15 cellular contexts compared by ENCODE assay signal in the genomic region with DNA sequence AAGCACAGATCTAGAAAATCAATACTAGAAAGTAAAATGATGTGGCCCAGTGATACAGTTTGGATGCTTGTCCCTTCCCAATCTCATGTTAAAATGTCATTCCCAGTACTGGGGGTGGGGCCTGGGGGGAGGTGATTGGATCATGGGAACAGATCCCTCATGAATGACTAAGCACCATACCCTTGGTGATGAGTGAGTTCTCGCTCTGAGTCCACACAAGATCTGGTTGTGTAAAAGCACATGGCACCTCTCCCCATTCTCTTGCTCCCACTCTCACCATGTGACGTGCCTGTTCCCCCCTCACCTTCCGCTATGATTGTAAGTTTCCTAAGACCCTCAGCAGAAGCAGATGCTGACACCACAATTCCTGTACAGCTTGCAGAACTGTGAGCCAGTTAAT.
"Had no signal": no experiment of that assay in that cellular context is flagged by ENCODE, and none has a peak within 500 bp of the region (broad histone marks: within the 10 kb centered on the region; RNA-seq: fewer than 3 reads in every experiment).

No MANE protein-coding gene starts in this region.

- H3K79me2 ChIP-seq: hepatocyte had no signal

- H3K4me1 Mint-ChIP-seq: naive B cell; stimulated activated memory B cell treated with anti-CD40 and anti-IgM and Interleukin-4, amounts not matched to agents 10 μg/mL and 1 μg/mL and 100 μg/mL, for 72 hours had no signal

- H3K27me3 ChIP-seq: hepatocyte, spleen, tibial nerve, vagina had no signal

- H2AFZ ChIP-seq: hepatocyte had no signal

- ATAC-seq: left colon; sciatic nerve; stimulated activated memory B cell treated with anti-CD40 and anti-IgM and Interleukin-4, amounts not matched to agents 10 μg/mL and 1 μg/mL and 100 μg/mL, for 72 hours had no signal

- H3K4me1 ChIP-seq: spleen, tibial nerve, vagina had no signal

- H3K27ac ChIP-seq: hepatocyte, spleen, tibial nerve, vagina had no signal

- H3K36me3 Mint-ChIP-seq: naive B cell; stimulated activated memory B cell treated with anti-CD40 and anti-IgM and Interleukin-4, amounts not matched to agents 10 μg/mL and 1 μg/mL and 100 μg/mL, for 72 hours had no signal

- H3K27me3 Mint-ChIP-seq: naive B cell; progenitor cell of endocrine pancreas; stimulated activated memory B cell treated with anti-CD40 and anti-IgM and Interleukin-4, amounts not matched to agents 10 μg/mL and 1 μg/mL and 100 μg/mL, for 72 hours had no signal

- H3K4me2 ChIP-seq: hepatocyte had no signal

- DNase-seq: activated CD4-positive, alpha-beta T cell treated with anti-CD3 and anti-CD28 coated beads for 4 hours; activated naive CD4-positive, alpha-beta T cell treated with Interleukin-2 at 50 U/mL for 16 hours; central memory CD4-positive, alpha-beta T cell; effector memory CD4-positive, alpha-beta T cell; left colon; naive B cell; spleen; stimulated activated CD4-positive, alpha-beta T cell treated with anti-CD3 and anti-CD28 coated beads, Interleukin-1b, Interleukin-23, amount 100 ng/mL, for 48 hours had no signal

- H3K9me3 Mint-ChIP-seq: stimulated activated memory B cell treated with anti-CD40 and anti-IgM and Interleukin-4, amounts not matched to agents 10 μg/mL and 1 μg/mL and 100 μg/mL, for 72 hours had no signal

- H3K36me3 ChIP-seq: spleen, tibial nerve, vagina had no signal

- H3K9me3 ChIP-seq: tibial nerve, vagina had no signal

- H3K27ac Mint-ChIP-seq: naive B cell; progenitor cell of endocrine pancreas; stimulated activated memory B cell treated with anti-CD40 and anti-IgM and Interleukin-4, amounts not matched to agents 10 μg/mL and 1 μg/mL and 100 μg/mL, for 72 hours had no signal

- H3K4me3 Mint-ChIP-seq: stimulated activated memory B cell treated with anti-CD40 and anti-IgM and Interleukin-4, amounts not matched to agents 10 μg/mL and 1 μg/mL and 100 μg/mL, for 72 hours had no signal

- H3K4me3 ChIP-seq: hepatocyte, lung, spleen, tibial nerve, vagina had no signal
